Comparison of ENCODE assay signal across 10 cellular contexts in the genomic region with DNA sequence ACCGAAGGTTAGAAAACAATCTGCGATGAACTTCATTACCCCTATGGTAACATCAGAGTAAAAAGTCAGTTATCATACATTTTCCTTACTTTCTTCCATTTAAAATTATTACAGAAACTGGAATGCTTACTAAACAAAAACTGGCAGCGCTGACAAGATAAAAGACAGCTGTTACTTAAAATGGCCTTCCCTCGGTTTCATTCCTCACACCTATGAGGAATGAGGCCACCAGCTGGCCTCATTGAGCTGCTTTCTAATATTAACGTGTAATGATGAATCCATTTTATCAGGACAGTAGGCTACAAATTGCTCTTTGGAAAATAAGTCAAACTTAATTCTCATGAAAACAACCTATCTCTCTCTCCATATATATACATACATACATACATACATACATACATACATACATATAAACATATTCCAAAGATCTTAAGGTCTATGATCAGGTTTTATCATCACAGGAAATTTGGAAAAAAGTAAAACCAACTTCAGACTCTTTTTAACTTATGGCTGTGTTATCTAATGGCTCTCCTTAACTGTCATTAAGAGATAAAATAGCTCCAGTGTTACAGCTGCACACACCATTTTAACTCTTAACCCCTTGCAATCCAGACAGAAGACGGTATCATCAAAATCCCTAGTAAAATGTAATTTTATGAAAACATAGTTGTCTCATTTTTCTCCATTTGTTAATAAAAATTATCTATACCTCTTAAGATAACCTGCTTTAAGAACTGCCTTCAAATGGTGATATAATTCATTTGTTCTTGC. TPM values are rescaled to one million over a fixed set of nuclear protein-coding genes. Genes with fewer than 3 reads are reported as not detected.
DNase-seq lines count a peak whose midpoint lies in the region; ATAC-seq and TF ChIP-seq lines count a peak whose summit lies in the region.
"Had no signal": no experiment of that assay in that cellular context is flagged by ENCODE, and none has a peak within 500 bp of the region (broad histone marks: within the 10 kb centered on the region; RNA-seq: fewer than 3 reads in every experiment).

No MANE protein-coding gene starts in this region.

- peaks cover 9% of the 10 kb centered on the region for H3F3A ChIP-seq in PC-3 (ENCODE audit: low read length, unreplicated experiment)

- H3K4me1 ChIP-seq in Caco-2 (peaks cover 38% of the 10 kb centered on the region), PC-3 (ENCODE audit: insufficient read depth, low read length) (peaks cover 37% of the 10 kb centered on the region)

- H3K4me1 Mint-ChIP-seq in Caco-2 (ENCODE audit: low read depth, unreplicated experiment) (peaks cover 19% of the 10 kb centered on the region), nephron progenitor cell (peaks cover 54% of the 10 kb centered on the region)
- H3K4me1 Mint-ChIP-seq in effector memory CD8-positive, alpha-beta T cell (ENCODE audit: low read depth in 2 of 2): peaks cover 35 to 73% of the 10 kb centered on the region in 2 donors

- no peak for ATAC-seq in PC-3
- ATAC-seq in effector memory CD8-positive, alpha-beta T cell (replicated peaks): no peak
- ATAC-seq in GM18858 (IDR thresholded peaks at IDR 0.05; ENCODE audit: unreplicated experiment): no peak

- H3K36me3 ChIP-seq in Caco-2 (ENCODE audit: control insufficient read depth, insufficient read depth, low read length) (peaks cover 10% of the 10 kb centered on the region), PC-3 (ENCODE audit: low read depth, low read length) (peaks cover 95% of the 10 kb centered on the region)

- POLR2A ChIA-PET in Caco-2 (lab: Charles Lee): interaction anchor here (1.1 to 1.3 kb wide), 2 partner anchors 20 to 66 kb away, joined by 3 to 4 read pairs; no protein-coding TSS in a partner anchor
- POLR2A ChIA-PET in PC-3 (lab: Charles Lee; ENCODE audit: unreplicated experiment): interaction anchor here (0.6 to 0.7 kb wide), 3 partner anchors 25 to 62 kb away, joined by 3 to 5 read pairs (median 3); no protein-coding TSS in a partner anchor

- no peak overlapping the region for H2AFZ ChIP-seq in PC-3 (ENCODE audit: low read length)

- H3K9me3 Mint-ChIP-seq in Caco-2 (ENCODE audit: unreplicated experiment) (no peaks in the 10 kb centered on the region), nephron progenitor cell (no peaks in the 10 kb centered on the region)
- no peaks in the 10 kb centered on the region for H3K9me3 Mint-ChIP-seq in effector memory CD8-positive, alpha-beta T cell

- TF ChIP-seq CTCF in Caco-2 (IDR thresholded peaks at IDR 0.05; ENCODE audit: insufficient read depth in 1 of 2, low read depth in 1 of 2, low read length in 1 of 2, severe bottlenecking in 1 of 2, unreplicated experiment in 1 of 2) (no peak), PC-3 (conservative IDR thresholded peaks at IDR 0.05; ENCODE audit: low read depth, low read length) (no peak), nephron progenitor cell (IDR thresholded peaks at IDR 0.05) (no peak)

- peak overlapping the region; percentile 42 for H3K4me3 Mint-ChIP-seq in Caco-2 (ENCODE audit: unreplicated experiment)
- H3K4me3 Mint-ChIP-seq in effector memory CD8-positive, alpha-beta T cell: peak overlapping the region; percentile 88 to 91
- peak overlapping the region; percentile 74 for H3K4me3 Mint-ChIP-seq in nephron progenitor cell

- H3K4me3 ChIP-seq in Caco-2 (ENCODE audit: low read depth, low read length): no peak overlapping the region
- H3K4me3 ChIP-seq in PC-3 (ENCODE audit: low read length): peak overlapping the region; percentile 92

- no peak for DNase-seq in Caco-2
- DNase-seq in PC-3: no peak
- no peak for DNase-seq in effector memory CD8-positive, alpha-beta T cell
- DNase-seq in nephron progenitor cell: no peak
- no peak for DNase-seq in medulla oblongata (ENCODE audit: extremely low spot score)
- no peak for DNase-seq in iPS-NIHi11 (ENCODE audit: low spot score)
- no peak for DNase-seq in DMS 273 (lab: John Stamatoyannopoulos, UW; ENCODE audit: unreplicated experiment)
- DNase-seq: activated CD8-positive, alpha-beta memory T cell treated with anti-CD3 and anti-CD28 coated beads, Interleukin-2, amount 50 U/mL, for 4 hours; NK-92 treated with Interleukin-12 subunit alpha and Interleukin-12 subunit beta, amount 100 ng/mL, for 24 hours had no signal

- no peak overlapping the region for H3K9ac ChIP-seq in PC-3 (ENCODE audit: low read length)

- BruUV-seq in Caco-2 (replicated peaks; lab: Mats Ljungman, UMichigan) (no TSS peak), PC-3 (replicated peaks; lab: Mats Ljungman, UMichigan) (no TSS peak)

- CTCF ChIA-PET in Caco-2 (lab: Charles Lee) (no interaction called here), PC-3 (lab: Charles Lee) (no interaction called here)

- H3K36me3 Mint-ChIP-seq in Caco-2 (ENCODE audit: insufficient read depth, unreplicated experiment): peaks cover 98% of the 10 kb centered on the region
- H3K36me3 Mint-ChIP-seq in effector memory CD8-positive, alpha-beta T cell (ENCODE audit: insufficient read depth): peaks cover 100% of the 10 kb centered on the region
- peaks cover 86% of the 10 kb centered on the region for H3K36me3 Mint-ChIP-seq in nephron progenitor cell (ENCODE audit: low read depth)

- intact Hi-C loops in Caco-2 (cut with micrococcal nuclease; ENCODE audit: unreplicated experiment) (no loop called here), PC-3 (cut with micrococcal nuclease) (no loop called here)

- peak overlapping the region; percentile 94 for H3K4me2 ChIP-seq in PC-3 (ENCODE audit: low read length)

- no peaks in the 10 kb centered on the region for H3K9me3 ChIP-seq in Caco-2
- H3K9me3 ChIP-seq in PC-3 (ENCODE audit: low read length): no peaks in the 10 kb centered on the region

- H3K27ac Mint-ChIP-seq in Caco-2 (ENCODE audit: unreplicated experiment): no peak overlapping the region
- H3K27ac Mint-ChIP-seq in effector memory CD8-positive, alpha-beta T cell: peak overlapping the region; percentile 99
- H3K27ac Mint-ChIP-seq in nephron progenitor cell: peak overlapping the region; percentile 17

- peaks cover 85% of the 10 kb centered on the region for H3K79me2 ChIP-seq in PC-3 (ENCODE audit: low read length)

- peaks cover 95% of the 10 kb centered on the region for H4K20me1 ChIP-seq in PC-3 (ENCODE audit: low read length)

- no peaks in the 10 kb centered on the region for H3K27me3 Mint-ChIP-seq in Caco-2 (ENCODE audit: insufficient read depth, unreplicated experiment)
- H3K27me3 Mint-ChIP-seq in effector memory CD8-positive, alpha-beta T cell: no peaks in the 10 kb centered on the region
- no peaks in the 10 kb centered on the region for H3K27me3 Mint-ChIP-seq in nephron progenitor cell (ENCODE audit: low read depth, poor library complexity)

- no peak overlapping the region for H3K27ac ChIP-seq in PC-3 (ENCODE audit: low read length)

- H3K27me3 ChIP-seq in Caco-2 (replicated peaks; ENCODE audit: control insufficient read depth, insufficient read depth, low read length): no peaks in the 10 kb centered on the region
- no peaks in the 10 kb centered on the region for H3K27me3 ChIP-seq in PC-3 (ENCODE audit: low read length)

- no peaks in the 10 kb centered on the region for H3K9me2 ChIP-seq in PC-3 (replicated peaks; ENCODE audit: low read length)

RNA-seq across cellular contexts. Expression of gene CCNL1, which starts 5.2 kb away (rescaled TPM):
- total RNA-seq in Caco-2 (2022) (108 and 114 TPM in 2 replicates), PC-3 (2014; rRNA removed) (172 and 231 TPM in 2 replicates)
